10 cellular contexts compared by ENCODE assay signal in the genomic region with DNA sequence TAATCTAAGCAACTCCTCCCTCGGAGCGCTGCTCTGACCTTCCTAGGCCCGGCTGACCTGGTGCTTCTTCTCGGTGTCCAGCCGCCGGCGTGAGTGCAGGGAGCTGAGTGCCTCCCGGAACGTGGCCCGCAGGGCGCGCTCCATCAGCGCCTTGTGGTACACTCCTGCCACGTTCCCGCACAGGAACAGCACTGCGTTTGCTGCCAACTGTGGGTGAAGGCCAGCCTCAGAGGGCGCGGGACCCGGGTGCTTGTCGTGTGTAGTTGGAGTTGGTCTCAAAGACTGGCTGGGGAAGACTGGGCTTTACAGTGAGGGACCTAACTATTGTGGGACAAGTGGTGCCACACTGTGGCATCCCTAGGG. TPM values are rescaled to one million over a fixed set of nuclear protein-coding genes. Genes with fewer than 3 reads are reported as not detected.
DNase-seq lines count a peak whose midpoint lies in the region; ATAC-seq and TF ChIP-seq lines count a peak whose summit lies in the region.
"Had no signal": no experiment of that assay in that cellular context is flagged by ENCODE, and none has a peak within 500 bp of the region (broad histone marks: within the 10 kb centered on the region; RNA-seq: fewer than 3 reads in every experiment).

No MANE protein-coding gene starts in this region.

- 72% methylated on average over 13 of the region's 20 CpGs; no CpG with 5 or more reads in 1 of the 2 experiments for WGBS in IMR-90 (ENCODE audit: extremely low coverage in 2 of 2, insufficient read length in 1 of 2), 2 experiments

- TF ChIP-seq RAD21 in IMR-90 (IDR thresholded peaks at IDR 0.05; ENCODE audit: low read length), result no peak

- H2AK5ac ChIP-seq in IMR-90 (ENCODE audit: low read depth, low read length), result no peak overlapping the region

- H2BK5ac ChIP-seq in IMR-90 (ENCODE audit: low read depth, low read length, poor library complexity, severe bottlenecking), result no peak overlapping the region

- H3K9me1 ChIP-seq in IMR-90 (ENCODE audit: insufficient read depth, low read length), result no peaks in the 10 kb centered on the region; the same call in 1 of the 2 replicates

- H3K4me1 ChIP-seq in Caco-2, result peaks cover 9% of the 10 kb centered on the region
- H3K4me1 ChIP-seq in IMR-90 (ENCODE audit: control insufficient read depth, insufficient read depth, low read length), result peaks cover 3% of the 10 kb centered on the region; the same call in 1 of the 2 replicates
- peaks cover 24% of the 10 kb centered on the region for H3K4me1 ChIP-seq in osteoblast (ENCODE audit: insufficient read depth, low read length)

- H3K79me1 ChIP-seq in IMR-90 (ENCODE audit: low read depth in 1 of 2, low read length in 2 of 2), result no peaks in the 10 kb centered on the region

- CTCF ChIA-PET in Caco-2 (lab: Charles Lee) (interaction anchor here (0.6 to 3.0 kb wide), 11 partner anchors 25 to 288 kb away, joined by 3 to 90 read pairs (median 6); partner anchors contain the start of genes CBLN3, KHNYN, MDP1 and PSME2), IMR-90 (lab: Yijun Ruan, JAX) (interaction anchor here (0.6 to 5.6 kb wide), 6 partner anchors 16 to 110 kb away, joined by 3 to 63 read pairs (median 8); partner anchors contain the start of genes CBLN3 and KHNYN)

- intact Hi-C loops in Caco-2 (cut with micrococcal nuclease; ENCODE audit: unreplicated experiment), result loop anchor here (1.0 to 2.0 kb wide), 2 partner anchors 35 to 100 kb away; no protein-coding TSS in a partner anchor
- intact Hi-C loops in IMR-90 (cut with micrococcal nuclease), result no loop called here

- H4K20me1 ChIP-seq in IMR-90 (ENCODE audit: insufficient read depth, low read length), result no peaks in the 10 kb centered on the region
- H4K20me1 ChIP-seq in osteoblast (ENCODE audit: insufficient read depth, low read length), result no peaks in the 10 kb centered on the region

- no peak overlapping the region for H2BK120ac ChIP-seq in IMR-90 (ENCODE audit: low read depth, low read length)

- no peak overlapping the region for H3K27ac ChIP-seq in IMR-90 (ENCODE audit: insufficient read depth, low read length)
- H3K27ac ChIP-seq in osteoblast (ENCODE audit: low read depth, low read length), result no peak overlapping the region
- H3K27ac ChIP-seq: gastrocnemius medialis had no signal

- no peak for ATAC-seq in IMR-90 (ENCODE audit: low read depth)
- ATAC-seq in effector memory CD8-positive, alpha-beta T cell (replicated peaks), result no peak

- H3K4me1 Mint-ChIP-seq in Caco-2 (ENCODE audit: low read depth, unreplicated experiment), result peaks cover 7% of the 10 kb centered on the region
- H3K4me1 Mint-ChIP-seq in effector memory CD8-positive, alpha-beta T cell (ENCODE audit: low read depth in 2 of 2), result peaks cover 64 to 69% of the 10 kb centered on the region in 2 donors

- H3K4me3 ChIP-seq in Caco-2 (ENCODE audit: low read depth, low read length) (no peak overlapping the region), IMR-90 (ENCODE audit: insufficient read depth, low read depth, low read length) (no peak overlapping the region), osteoblast (ENCODE audit: insufficient read depth, low read length) (no peak overlapping the region)
- H3K4me3 ChIP-seq: MG63 had no signal

- BruUV-seq in Caco-2 (replicated peaks; lab: Mats Ljungman, UMichigan) (no TSS peak), IMR-90 (replicated peaks; lab: Mats Ljungman, UMichigan) (no TSS peak)

- no peaks in the 10 kb centered on the region for H3K36me3 ChIP-seq in Caco-2 (ENCODE audit: control insufficient read depth, insufficient read depth, low read length)
- H3K36me3 ChIP-seq in IMR-90 (ENCODE audit: control insufficient read depth, insufficient read depth, low read length), result no peaks in the 10 kb centered on the region
- H3K36me3 ChIP-seq in osteoblast (ENCODE audit: insufficient read depth, low read length), result no peaks in the 10 kb centered on the region
- H3K36me3 ChIP-seq: gastrocnemius medialis, MG63 had no signal

- peak overlapping the region; percentile 91 for H2AFZ ChIP-seq in IMR-90 (replicated peaks; ENCODE audit: low read length, poor library complexity)
- no peak overlapping the region for H2AFZ ChIP-seq in osteoblast (ENCODE audit: low read length)

- in situ Hi-C loops in IMR-90 (cut with MboI; ENCODE audit: low sequenced_read_pairs), result loop anchor here (5.0 kb wide), 1 partner anchor 106 kb away; no protein-coding TSS in a partner anchor

- no peak overlapping the region for H3K14ac ChIP-seq in IMR-90 (replicated peaks; ENCODE audit: low read depth, low read length)

- no peak overlapping the region for H4K91ac ChIP-seq in IMR-90 (ENCODE audit: insufficient read depth, low read depth, low read length)

- H3K9ac ChIP-seq in IMR-90 (ENCODE audit: low read depth, low read length), result no peak overlapping the region

- H4K8ac ChIP-seq in IMR-90 (ENCODE audit: low read depth in 2 of 2, low read length in 2 of 2), result no peak overlapping the region

- H2BK15ac ChIP-seq in IMR-90 (ENCODE audit: low read depth, low read length), result no peak overlapping the region

- H3K18ac ChIP-seq in IMR-90 (ENCODE audit: low read depth, low read length), result no peak overlapping the region

- dilution Hi-C loops in IMR-90 (cut with HindIII; ENCODE audit: low sequenced_read_pairs, unreplicated experiment), result no loop called here

- peaks cover 7% of the 10 kb centered on the region for H3K36me3 Mint-ChIP-seq in Caco-2 (ENCODE audit: insufficient read depth, unreplicated experiment)
- peaks cover 28% of the 10 kb centered on the region for H3K36me3 Mint-ChIP-seq in effector memory CD8-positive, alpha-beta T cell (ENCODE audit: insufficient read depth)

- POLR2A ChIA-PET in Caco-2 (lab: Charles Lee), result interaction anchor here (1.1 to 1.2 kb wide), 2 partner anchors 89 to 110 kb away, joined by 5 to 7 read pairs; partner anchors contain the start of gene TINF2
- POLR2A ChIA-PET in IMR-90 (lab: Charles Lee; ENCODE audit: unreplicated experiment), result no interaction called here

- H3K9me3 ChIP-seq in Caco-2 (no peaks in the 10 kb centered on the region), IMR-90 (ENCODE audit: control insufficient read depth, insufficient read depth, low read length) (no peaks in the 10 kb centered on the region), osteoblast (ENCODE audit: low read depth, low read length) (no peaks in the 10 kb centered on the region)
- H3K9me3 ChIP-seq: gastrocnemius medialis, MG63 had no signal

- no peaks in the 10 kb centered on the region for H3K9me3 Mint-ChIP-seq in Caco-2 (ENCODE audit: unreplicated experiment)
- H3K9me3 Mint-ChIP-seq in effector memory CD8-positive, alpha-beta T cell, result no peaks in the 10 kb centered on the region

- TF ChIP-seq CTCF in Caco-2 (IDR thresholded peaks at IDR 0.05; ENCODE audit: insufficient read depth in 1 of 2, low read depth in 1 of 2, low read length in 1 of 2, severe bottlenecking in 1 of 2, unreplicated experiment in 1 of 2), result no peak
- TF ChIP-seq CTCF in IMR-90 (conservative IDR thresholded peaks at IDR 0.05; ENCODE audit: low read depth, low read length), result no peak
- TF ChIP-seq CTCF in osteoblast (IDR thresholded peaks at IDR 0.05; ENCODE audit: extremely low read depth, low read depth, low read length), result no peak

- no peak overlapping the region for H3K23ac ChIP-seq in IMR-90 (ENCODE audit: low read depth, low read length)

- no peak for DNase-seq in Caco-2
- no peak for DNase-seq in IMR-90
- DNase-seq in effector memory CD8-positive, alpha-beta T cell, result peak in 1 of 3 experiments; percentile 9
- DNase-seq in osteoblast (ENCODE audit: insufficient read length, low spot score, missing footprints), result peak; percentile 81
- no peak for DNase-seq in RKO (ENCODE audit: low spot score)
- no peak for DNase-seq in NCI-H345 (lab: John Stamatoyannopoulos, UW)
- no peak for DNase-seq in DMS53 (lab: John Stamatoyannopoulos, UW)

- H3K27me3 Mint-ChIP-seq in Caco-2 (ENCODE audit: insufficient read depth, unreplicated experiment), result no peaks in the 10 kb centered on the region
- peaks cover 4 to 25% of the 10 kb centered on the region in 2 donors for H3K27me3 Mint-ChIP-seq in effector memory CD8-positive, alpha-beta T cell

- H2BK20ac ChIP-seq in IMR-90 (ENCODE audit: low read depth, low read length), result no peak overlapping the region

- H3K4me2 ChIP-seq in IMR-90 (ENCODE audit: low read depth, low read length), result no peak overlapping the region
- H3K4me2 ChIP-seq in osteoblast (ENCODE audit: insufficient read depth, low read length), result peak overlapping the region; percentile 93

- no peaks in the 10 kb centered on the region; the same call in 1 of the 2 replicates for H3K27me3 ChIP-seq in Caco-2 (replicated peaks; ENCODE audit: control insufficient read depth, insufficient read depth, low read length)
- peaks cover 36% of the 10 kb centered on the region for H3K27me3 ChIP-seq in IMR-90 (ENCODE audit: control insufficient read depth, insufficient read depth, low read length)
- H3K27me3 ChIP-seq in osteoblast (ENCODE audit: insufficient read depth, low read length), result no peaks in the 10 kb centered on the region
- H3K27me3 ChIP-seq: MG63 had no signal

- H3K4ac ChIP-seq in IMR-90 (ENCODE audit: low read depth, low read length), result no peak overlapping the region

- TF ChIP-seq POLR2A in IMR-90 (IDR thresholded peaks at IDR 0.05; ENCODE audit: low read depth, low read length), result no peak

- H3K79me2 ChIP-seq in osteoblast (ENCODE audit: insufficient read depth, low read length), result peaks cover 4% of the 10 kb centered on the region

- no peak overlapping the region for H3K27ac Mint-ChIP-seq in Caco-2 (ENCODE audit: unreplicated experiment)
- peak overlapping the region; percentile 80 to 90 for H3K27ac Mint-ChIP-seq in effector memory CD8-positive, alpha-beta T cell
- H3K27ac Mint-ChIP-seq: nephron progenitor cell had no signal

- H4K5ac ChIP-seq in IMR-90 (ENCODE audit: low read depth, low read length), result no peak overlapping the region

- peak overlapping the region; percentile 83 for H3K4me3 Mint-ChIP-seq in Caco-2 (ENCODE audit: unreplicated experiment)
- peak overlapping the region; percentile 77 to 92 for H3K4me3 Mint-ChIP-seq in effector memory CD8-positive, alpha-beta T cell

- no peak overlapping the region for H2AK9ac ChIP-seq in IMR-90 (replicated peaks; ENCODE audit: low read depth, low read length, poor library complexity)

- H3K56ac ChIP-seq in IMR-90 (ENCODE audit: extremely low read depth, insufficient read depth, low read length), result no peak overlapping the region

RNA-seq across cellular contexts. Expression of gene ADCY4, which starts 3.2 kb away (rescaled TPM):
- total RNA-seq in Caco-2 (2022) (0.57 and 0.60 TPM in 2 replicates), IMR-90 (2012; rRNA removed) (not detected in 2 replicates), osteoblast (17.7 and 18.8 TPM in 2 replicates)
- polyA plus RNA-seq in IMR-90 (2012; rRNA removed), result 0.04 TPM in 1 of 2 replicates, not detected in the other
- polyA plus RNA-seq in IMR-90 (2012; cell fraction: cytosol; rRNA removed), result 0.08 TPM in 1 of 2 replicates, not detected in the other
- polyA plus RNA-seq in IMR-90 (2012; cell fraction: nucleus; rRNA removed; ENCODE audit: low replicate concordance), result 0.33 and 0.42 TPM in 2 replicates

RNA-seq across cellular contexts. Expression of gene RIPK3, which starts 8.1 kb away (rescaled TPM):
- total RNA-seq in Caco-2 (2022), result 1.5 TPM in 2 replicates
- not detected in 2 replicates for total RNA-seq in IMR-90 (2012; rRNA removed)
- polyA plus RNA-seq in IMR-90 (2012; rRNA removed), result 0.09 TPM in 1 of 2 replicates, not detected in the other
- 0.02 and 0.04 TPM in 2 replicates for polyA plus RNA-seq in IMR-90 (2012; cell fraction: cytosol; rRNA removed)
- 0.42 TPM in 2 replicates for polyA plus RNA-seq in IMR-90 (2012; cell fraction: nucleus; rRNA removed; ENCODE audit: low replicate concordance)
- 9.1 and 11.9 TPM in 2 replicates for total RNA-seq in osteoblast

RNA-seq across cellular contexts. Expression of gene LTB4R, which starts 20.4 kb away (rescaled TPM):
- total RNA-seq in Caco-2 (2022), result 7.3 and 7.8 TPM in 2 replicates
- 0.18 and 0.28 TPM in 2 replicates for total RNA-seq in IMR-90 (2012; rRNA removed)
- 2.3 TPM in 2 replicates for polyA plus RNA-seq in IMR-90 (2012; rRNA removed)
- 0.10 and 0.38 TPM in 2 replicates for polyA plus RNA-seq in IMR-90 (2012; cell fraction: cytosol; rRNA removed)
- polyA plus RNA-seq in IMR-90 (2012; cell fraction: nucleus; rRNA removed; ENCODE audit: low replicate concordance), result 26.7 and 90.3 TPM in 2 replicates
- total RNA-seq in osteoblast, result 1.2 and 1.8 TPM in 2 replicates

RNA-seq across cellular contexts. Expression of gene LTB4R2, which starts 21.8 kb away (rescaled TPM):
- total RNA-seq in Caco-2 (2022) (10.3 and 12.3 TPM in 2 replicates), IMR-90 (2012; rRNA removed) (0.56 and 0.72 TPM in 2 replicates), osteoblast (4.7 and 5.1 TPM in 2 replicates)
- polyA plus RNA-seq in IMR-90 (2012; rRNA removed), result 1.7 and 2.0 TPM in 2 replicates
- 0.49 and 0.66 TPM in 2 replicates for polyA plus RNA-seq in IMR-90 (2012; cell fraction: cytosol; rRNA removed)
- polyA plus RNA-seq in IMR-90 (2012; cell fraction: nucleus; rRNA removed; ENCODE audit: low replicate concordance), result 17.9 and 66.1 TPM in 2 replicates

RNA-seq across cellular contexts. Expression of gene CIDEB, which starts 23.9 kb away (rescaled TPM):
- total RNA-seq in Caco-2 (2022) (3.5 and 7.2 TPM in 2 replicates), IMR-90 (2012; rRNA removed) (under 0.01 TPM in 2 replicates), osteoblast (0.36 and 0.59 TPM in 2 replicates)
- 0.19 TPM in 2 replicates for polyA plus RNA-seq in IMR-90 (2012; rRNA removed)
- polyA plus RNA-seq in IMR-90 (2012; cell fraction: cytosol; rRNA removed), result 0.06 and 0.14 TPM in 2 replicates
- polyA plus RNA-seq in IMR-90 (2012; cell fraction: nucleus; rRNA removed; ENCODE audit: low replicate concordance), result 0.26 and 0.33 TPM in 2 replicates

Comparison
In these comparisons a context has a peak if more than half of its experiments do, and no peak if none do; other contexts are left out.
1. RNA of gene ADCY4, which starts 3.2 kb away (total RNA-seq): 17.7 to 18.8 TPM in osteoblast; 0.57 to 0.60 TPM in Caco-2 and not detected in IMR-90; every median in the first group is over 10 times any median in the second.